9 cellular contexts compared by ENCODE assay signal in the genomic region with DNA sequence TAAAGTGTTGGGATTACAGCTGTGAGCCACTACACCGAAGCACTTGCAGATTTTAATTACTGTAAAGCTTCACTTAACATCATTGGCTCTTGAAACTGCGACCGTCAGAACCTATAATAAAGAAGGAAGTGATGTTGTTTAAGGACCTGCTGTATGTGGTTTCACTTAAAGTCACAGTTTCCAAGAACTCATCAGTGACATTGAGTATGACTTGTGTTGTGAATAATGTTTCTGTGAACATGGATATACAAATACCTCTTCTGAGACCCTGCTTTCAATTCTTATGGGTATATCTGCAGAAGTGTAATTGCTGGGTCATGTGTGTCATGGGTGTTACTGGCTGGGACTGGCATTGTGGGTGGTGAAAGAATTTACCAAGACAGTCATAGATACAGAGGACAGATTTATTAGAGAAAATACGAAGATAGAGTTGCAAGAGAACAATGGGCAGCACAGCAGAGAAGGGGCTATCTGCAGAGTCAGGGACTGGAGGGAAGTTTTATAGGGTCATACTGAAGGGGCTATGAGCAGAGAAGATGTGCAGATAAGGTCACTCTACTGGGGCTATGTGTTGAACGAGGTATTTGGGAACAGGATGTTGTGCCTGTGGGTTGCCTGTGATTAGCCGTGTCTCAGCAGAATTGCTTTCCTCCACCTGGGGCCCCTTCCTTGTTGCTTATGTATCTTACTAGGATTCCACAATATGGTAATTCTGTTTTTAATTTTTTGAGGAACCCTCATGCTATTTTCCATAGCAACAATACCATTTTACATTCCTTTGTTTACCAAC. TPM values are rescaled to one million over a fixed set of nuclear protein-coding genes. Genes with fewer than 3 reads are reported as not detected.
DNase-seq lines count a peak whose midpoint lies in the region; ATAC-seq, FAIRE-seq and TF ChIP-seq lines count a peak whose summit lies in the region.
"Had no signal": no experiment of that assay in that cellular context is flagged by ENCODE, and none has a peak within 500 bp of the region (broad histone marks: within the 10 kb centered on the region; RNA-seq: fewer than 3 reads in every experiment).

No MANE protein-coding gene starts in this region.

- no peak for TF ChIP-seq CTCF in pancreas (IDR thresholded peaks at IDR 0.05)

- WGBS in pancreas, 2 donors = 74 to 75% methylated on average over 6 of the region's 6 CpGs

- CTCF ChIA-PET in activated CD4-positive, alpha-beta memory T cell treated with anti-CD3 and anti-CD28 coated beads, Interleukin-2, amount 10 ng/mL, durations not matched to agents 7 days and 5 days (lab: Charles Lee) = interaction anchor here (0.5 to 1.6 kb wide), 3 partner anchors 35 to 162 kb away, joined by 3 to 6 read pairs (median 4); no protein-coding TSS in a partner anchor

- intact Hi-C loops in pancreas (cut with DNase I) = no loop called here

- peak overlapping the region; percentile 99 for H3K27ac Mint-ChIP-seq in activated CD4-positive, alpha-beta memory T cell treated with anti-CD3 and anti-CD28 coated beads, Interleukin-2, amount 10 ng/mL, durations not matched to agents 7 days and 5 days
- H3K27ac Mint-ChIP-seq: type B pancreatic cell had no signal

- H3K9me3 Mint-ChIP-seq in activated CD4-positive, alpha-beta memory T cell treated with anti-CD3 and anti-CD28 coated beads, Interleukin-2, amount 10 ng/mL, durations not matched to agents 7 days and 5 days = no peaks in the 10 kb centered on the region
- H3K9me3 Mint-ChIP-seq: type B pancreatic cell had no signal

- H3K9me3 ChIP-seq in MG63 (no peaks in the 10 kb centered on the region), pancreas (no peaks in the 10 kb centered on the region)

- DNase-seq in GF-D8 (lab: John Stamatoyannopoulos, UW) (peak; percentile 64), DMS 273 (lab: John Stamatoyannopoulos, UW; ENCODE audit: unreplicated experiment) (no peak), MG63 (no peak), pancreas (no peak), COLO668 (lab: John Stamatoyannopoulos, UW; ENCODE audit: unreplicated experiment) (no peak)
- peak; percentile 45 for DNase-seq in activated CD4-positive, alpha-beta memory T cell treated with anti-CD3 and anti-CD28 coated beads, Interleukin-2, amount 10 ng/mL, durations not matched to agents 7 days and 5 days

- H3K27me3 Mint-ChIP-seq in activated CD4-positive, alpha-beta memory T cell treated with anti-CD3 and anti-CD28 coated beads, Interleukin-2, amount 10 ng/mL, durations not matched to agents 7 days and 5 days = no peaks in the 10 kb centered on the region
- H3K27me3 Mint-ChIP-seq: type B pancreatic cell had no signal

- POLR2A ChIA-PET in activated CD4-positive, alpha-beta memory T cell treated with anti-CD3 and anti-CD28 coated beads, Interleukin-2, amount 10 ng/mL, durations not matched to agents 7 days and 5 days (lab: Charles Lee) = interaction anchor here (0.7 to 2.8 kb wide), 9 partner anchors 9 to 993 kb away, joined by 3 to 16 read pairs (median 4); partner anchors contain the start of genes TTC14, USP13 and ZNF639

- H3K4me1 Mint-ChIP-seq in activated CD4-positive, alpha-beta memory T cell treated with anti-CD3 and anti-CD28 coated beads, Interleukin-2, amount 10 ng/mL, durations not matched to agents 7 days and 5 days = peaks cover 63% of the 10 kb centered on the region

- peak; percentile 48 for ATAC-seq in GM19452 (IDR thresholded peaks at IDR 0.05; ENCODE audit: unreplicated experiment)
- peak; percentile 44 for ATAC-seq in HG03280 (IDR thresholded peaks at IDR 0.05; ENCODE audit: unreplicated experiment)
- no peak for ATAC-seq in pancreas

- no peak overlapping the region for H3K27ac ChIP-seq in pancreas

- peak overlapping the region; percentile 74 for H3K4me3 Mint-ChIP-seq in activated CD4-positive, alpha-beta memory T cell treated with anti-CD3 and anti-CD28 coated beads, Interleukin-2, amount 10 ng/mL, durations not matched to agents 7 days and 5 days
- H3K4me3 Mint-ChIP-seq: type B pancreatic cell had no signal

- H3K4me3 ChIP-seq in MG63 = no peak overlapping the region
- no peak overlapping the region for H3K4me3 ChIP-seq in pancreas

- H3K36me3 ChIP-seq in MG63 = peaks cover 16% of the 10 kb centered on the region
- H3K36me3 ChIP-seq in pancreas = no peaks in the 10 kb centered on the region

- H3K36me3 Mint-ChIP-seq in activated CD4-positive, alpha-beta memory T cell treated with anti-CD3 and anti-CD28 coated beads, Interleukin-2, amount 10 ng/mL, durations not matched to agents 7 days and 5 days (ENCODE audit: low read depth) = peaks cover 42% of the 10 kb centered on the region

- H3K27me3 ChIP-seq in MG63 (no peaks in the 10 kb centered on the region), pancreas (no peaks in the 10 kb centered on the region)

- H3K4me1 ChIP-seq in pancreas = peaks cover 3 to 6% (median 4%) of the 10 kb centered on the region in 3 donors

- no peak for FAIRE-seq in pancreas (lab: Jason Lieb, UNC)

RNA-seq across cellular contexts. Expression of gene NDUFB5, which starts 4.5 kb away (rescaled TPM):
- total RNA-seq in activated CD4-positive, alpha-beta memory T cell treated with anti-CD3 and anti-CD28 coated beads, Interleukin-2, amount 10 ng/mL, durations not matched to agents 7 days and 5 days = 100 to 1,000 TPM; 102 to 110 TPM
- 192 and 260 TPM in 2 replicates for total RNA-seq in MG63 (2014; rRNA removed; shearing (Covaris generic); ENCODE audit: low replicate concordance)
- 10 to 100 TPM; 30.6 to 48.6 (median 43.2) TPM for total RNA-seq in pancreas
- 10 to 100 TPM; 43.7 to 52.0 TPM for polyA plus RNA-seq in pancreas

RNA-seq across cellular contexts. Expression of gene MRPL47, which starts 4.7 kb away (rescaled TPM):
- total RNA-seq in activated CD4-positive, alpha-beta memory T cell treated with anti-CD3 and anti-CD28 coated beads, Interleukin-2, amount 10 ng/mL, durations not matched to agents 7 days and 5 days = 10 to 100 TPM; 34.8 to 36.0 TPM
- 87.3 and 101 TPM in 2 replicates for total RNA-seq in MG63 (2014; rRNA removed; shearing (Covaris generic); ENCODE audit: low replicate concordance)
- 10 to 100 TPM in 3 of 6 donors, 1 to 10 TPM in 3; 5.0 to 13.2 (median 8.9) TPM for total RNA-seq in pancreas
- 10 to 100 TPM; 20.1 to 21.1 TPM for polyA plus RNA-seq in pancreas

RNA-seq across cellular contexts. Expression of gene USP13, which starts 43.7 kb away (rescaled TPM):
- 1 to 10 TPM; 9.4 to 9.6 TPM for total RNA-seq in activated CD4-positive, alpha-beta memory T cell treated with anti-CD3 and anti-CD28 coated beads, Interleukin-2, amount 10 ng/mL, durations not matched to agents 7 days and 5 days
- 9.8 and 21.0 TPM in 2 replicates for total RNA-seq in MG63 (2014; rRNA removed; shearing (Covaris generic); ENCODE audit: low replicate concordance)
- total RNA-seq in pancreas = 1 to 10 TPM; 4.5 to 6.1 (median 5.1) TPM
- polyA plus RNA-seq in pancreas = 1 to 10 TPM; 1.1 to 2.3 TPM

RNA-seq across cellular contexts. Expression of gene ACTL6A, which starts 46.4 kb away (rescaled TPM):
- total RNA-seq in activated CD4-positive, alpha-beta memory T cell treated with anti-CD3 and anti-CD28 coated beads, Interleukin-2, amount 10 ng/mL, durations not matched to agents 7 days and 5 days = 10 to 100 TPM; 75.1 to 81.3 TPM
- total RNA-seq in MG63 (2014; rRNA removed; shearing (Covaris generic); ENCODE audit: low replicate concordance) = 152 and 159 TPM in 2 replicates
- total RNA-seq in pancreas = 10 to 100 TPM; 11.2 to 21.4 (median 16.3) TPM
- 10 to 100 TPM; 37.9 to 38.1 TPM for polyA plus RNA-seq in pancreas

Comparison
In these comparisons a context has a peak if more than half of its experiments do, and no peak if none do; other contexts are left out.
1. DNase-seq: peak in GF-D8 (single experiment) and activated CD4-positive, alpha-beta memory T cell treated with anti-CD3 and anti-CD28 coated beads, Interleukin-2, amount 10 ng/mL, durations not matched to agents 7 days and 5 days (single experiment); none in DMS 273 (single experiment), MG63 (single experiment), pancreas (0 of 6) and COLO668 (single experiment).
2. ATAC-seq: peak in GM19452 (single experiment) and HG03280 (single experiment); none in pancreas (0 of 4).